29 cellular contexts compared by ENCODE assay signal in the genomic region with DNA sequence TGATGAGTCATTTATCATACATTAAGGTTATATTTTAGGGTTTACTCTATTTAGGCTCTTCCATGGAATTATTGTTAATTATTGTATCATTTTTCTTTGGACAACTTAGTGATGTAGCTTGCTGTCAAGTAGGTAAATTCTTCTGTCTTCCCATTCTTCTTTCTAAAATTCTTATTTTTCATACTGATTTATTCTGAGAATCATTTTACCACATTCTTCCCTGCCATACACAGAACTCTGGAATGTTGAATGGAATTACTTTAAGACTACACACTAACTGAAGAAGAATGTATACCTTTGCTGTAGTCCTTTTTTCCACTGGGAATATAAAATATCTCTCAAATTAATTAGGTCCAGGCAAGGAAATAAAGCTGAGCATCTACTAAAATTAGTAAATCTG. TPM values are rescaled to one million over a fixed set of nuclear protein-coding genes. Genes with fewer than 3 reads are reported as not detected.
A peak's percentile ranks its signal among the peaks of the same experiment; 100 is the strongest.
DNase-seq lines count a peak whose midpoint lies in the region; ATAC-seq, FAIRE-seq and TF ChIP-seq lines count a peak whose summit lies in the region.
"Had no signal": no experiment of that assay in that cellular context is flagged by ENCODE, and none has a peak within 500 bp of the region (broad histone marks: within the 10 kb centered on the region; RNA-seq: fewer than 3 reads in every experiment).

No MANE protein-coding gene starts in this region.

- in situ Hi-C loops in astrocyte of the cerebellum (cut with HindIII; ENCODE audit: low sequenced_read_pairs) = no loop called here

- no peaks in the 10 kb centered on the region for H3K9me1 ChIP-seq in keratinocyte (ENCODE audit: control insufficient read depth, extremely low read depth, insufficient read depth, low read length)

- H3K4me1 ChIP-seq in keratinocyte (ENCODE audit: control insufficient read depth, extremely low read depth, insufficient read depth, low read length) = peaks cover 19% of the 10 kb centered on the region
- H3K4me1 ChIP-seq in effector memory CD4-positive, alpha-beta T cell (ENCODE audit: control insufficient read depth, insufficient read depth, low read length, poor library complexity, severe bottlenecking) = no peaks in the 10 kb centered on the region
- H3K4me1 ChIP-seq: A549, esophagus muscularis mucosa, SJCRH30, stomach, tibial nerve had no signal

- ATAC-seq in Right ventricle myocardium superior (ENCODE audit: poor library complexity) (no peak), left colon (no peak)
- ATAC-seq: A549; activated T-cell treated with anti-CD3 and anti-CD28 coated beads, Interleukin-2, amount 50 U/mL, for 4 hours; T-helper 17 cell had no signal

- intact Hi-C loops in Right ventricle myocardium superior (cut with DNase I) = no loop called here
- intact Hi-C loops in left colon (cut with DNase I, micrococcal nuclease) = no loop called here

- TF ChIP-seq CTCF in AG04449 (IDR thresholded peaks at IDR 0.05; ENCODE audit: insufficient read depth, low read length, missing control alignments) (no peak), astrocyte of the cerebellum (IDR thresholded peaks at IDR 0.05; ENCODE audit: low read depth, low read length, missing control alignments) (no peak), keratinocyte (optimal IDR thresholded peaks at IDR 0.05 in 1 of 3, IDR thresholded peaks at IDR 0.05 in 1 of 3, conservative IDR thresholded peaks at IDR 0.05 in 1 of 3; ENCODE audit: extremely low read depth in 1 of 3, insufficient read depth in 2 of 3, low read length in 3 of 3) (no peak)

- no peak overlapping the region for H2AFZ ChIP-seq in keratinocyte (ENCODE audit: control insufficient read depth, low read length)

- H3K9me3 ChIP-seq in keratinocyte (ENCODE audit: control insufficient read depth, low read depth, low read length) = no peaks in the 10 kb centered on the region
- no peaks in the 10 kb centered on the region for H3K9me3 ChIP-seq in effector memory CD4-positive, alpha-beta T cell (ENCODE audit: control insufficient read depth, low read length)
- H3K9me3 ChIP-seq: A549, SJCRH30 had no signal

- no peaks in the 10 kb centered on the region for H3K27me3 ChIP-seq in keratinocyte (ENCODE audit: control insufficient read depth, extremely low read depth, insufficient read depth, low read length)
- no peaks in the 10 kb centered on the region for H3K27me3 ChIP-seq in effector memory CD4-positive, alpha-beta T cell (replicated peaks; ENCODE audit: control insufficient read depth, insufficient read depth, low read length, poor library complexity, severe bottlenecking)
- H3K27me3 ChIP-seq: esophagus muscularis mucosa, SJCRH30, stomach, tibial nerve had no signal

- POLR2A ChIA-PET in AG04449 (lab: Yijun Ruan, JAX) = interaction anchor here (0.9 kb wide), 1 partner anchor 34 kb away, joined by 4 read pairs; no protein-coding TSS in a partner anchor

- no peak for FAIRE-seq in keratinocyte (lab: Jason Lieb, UNC)
- FAIRE-seq: A549 had no signal

- dilution Hi-C loops in keratinocyte (cut with MboI; ENCODE audit: extremely low pct_ligation_motif_present, low sequenced_read_pairs) = no loop called here

- H3K4me3 ChIP-seq in AG04449 (ENCODE audit: low read depth, low read length) = no peak overlapping the region
- H3K4me3 ChIP-seq in astrocyte of the cerebellum (ENCODE audit: low read depth, low read length) = no peak overlapping the region
- H3K4me3 ChIP-seq in keratinocyte (ENCODE audit: control insufficient read depth in 2 of 3, extremely low read depth in 1 of 3, insufficient read depth in 2 of 3, low read depth in 1 of 3, low read length in 3 of 3) = peak overlapping the region in 1 of 3 experiments; percentile 13
- H3K4me3 ChIP-seq in effector memory CD4-positive, alpha-beta T cell (ENCODE audit: insufficient read depth, low read depth, low read length, poor library complexity, severe bottlenecking) = no peak overlapping the region
- H3K4me3 ChIP-seq: A549, esophagus muscularis mucosa, SJCRH30, stomach, tibial nerve had no signal

- H3K9ac ChIP-seq in keratinocyte (ENCODE audit: control insufficient read depth, extremely low read depth, insufficient read depth, low read length) = no peak overlapping the region
- H3K9ac ChIP-seq: KMS-11 had no signal

- no peaks in the 10 kb centered on the region for H3K36me3 ChIP-seq in keratinocyte (ENCODE audit: control insufficient read depth in 2 of 2, extremely low read depth in 1 of 2, insufficient read depth in 2 of 2, low read length in 2 of 2)
- H3K36me3 ChIP-seq in effector memory CD4-positive, alpha-beta T cell (ENCODE audit: control insufficient read depth, insufficient read depth, low read length) = no peaks in the 10 kb centered on the region
- H3K36me3 ChIP-seq: esophagus muscularis mucosa, SJCRH30, stomach, tibial nerve had no signal

- peak overlapping the region; percentile 25 for H3K4me2 ChIP-seq in keratinocyte (ENCODE audit: control insufficient read depth, extremely low read depth, insufficient read depth, low read depth, low read length)
- H3K4me2 ChIP-seq: A549, KMS-11 had no signal

- H3K27ac ChIP-seq in keratinocyte (ENCODE audit: control insufficient read depth, insufficient read depth, low read length) = no peak overlapping the region
- no peak overlapping the region for H3K27ac ChIP-seq in effector memory CD4-positive, alpha-beta T cell (ENCODE audit: insufficient read depth, low read length, poor library complexity, severe bottlenecking)
- H3K27ac ChIP-seq: A549, esophagus muscularis mucosa, KMS-11, SJCRH30, stomach, tibial nerve had no signal

- H4K20me1 ChIP-seq in keratinocyte (ENCODE audit: control insufficient read depth, extremely low read depth, insufficient read depth, low read length) = no peaks in the 10 kb centered on the region

- DNase-seq in AG04449 (ENCODE audit: low read depth, low spot score) = peak; percentile 16
- peak; percentile 13 for DNase-seq in LHCN-M2 (ENCODE audit: low read depth)
- peak; percentile 12 for DNase-seq in astrocyte of the cerebellum (ENCODE audit: low read depth)
- no peak for DNase-seq in keratinocyte (ENCODE audit: low read depth, low spot score)
- no peak for DNase-seq in ecto neural progenitor cell (ENCODE audit: low spot score)
- no peak for DNase-seq in Right ventricle myocardium superior
- no peak for DNase-seq in left colon
- no peak for DNase-seq in effector memory CD4-positive, alpha-beta T cell
- DNase-seq: activated CD4-positive, alpha-beta T cell treated with anti-CD3 and anti-CD28 coated beads for 4 hours; activated naive CD4-positive, alpha-beta T cell treated with Interleukin-2 at 50 U/mL for 16 hours; activated T-cell treated with anti-CD3 and anti-CD28 coated beads, Interleukin-2, amount 50 U/mL, for 4 hours; C1 segment of cervical spinal cord; cerebellar nuclear complex; effector CD8-positive, alpha-beta T cell; H9; kidney glomerular epithelial cell; mesendoderm; NCI-H1048; NCI-H187 treated with DMSO at 0.1 percent for 48 hours; NCI-H2227 treated with DMSO at 0.1 percent for 48 hours; NCI-H774; SJCRH30; stimulated activated CD4-positive, alpha-beta T cell treated with anti-CD3 and anti-CD28 coated beads, Interleukin-4, amount 100 ng/mL, for 4 hours; stomach; T-helper 17 cell had no signal

- CTCF ChIA-PET in AG04449 (lab: Yijun Ruan, JAX) = interaction anchor here (0.9 kb wide), 1 partner anchor 13 kb away, joined by 3 read pairs; no protein-coding TSS in a partner anchor

- no peaks in the 10 kb centered on the region for H3K79me2 ChIP-seq in keratinocyte (ENCODE audit: control insufficient read depth, insufficient read depth, low read length)

RNA-seq across cellular contexts. Expression of a gene that starts 24.5 kb away (rescaled TPM):
- total RNA-seq in LHCN-M2 (2014; rRNA removed) = 8.9 and 13.8 TPM in 2 replicates
- polyA plus RNA-seq in LHCN-M2 (2012) = 18.0 TPM
- 36.1 to 73.7 TPM (median 41.5 TPM) in 3 replicates for polyA plus RNA-seq in keratinocyte
- polyA plus RNA-seq in keratinocyte (2011; ENCODE audit: low read depth) = 29.0 TPM
- polyA plus RNA-seq in keratinocyte (2011; cell fraction: cytosol; rRNA removed) = 29.0 and 29.6 TPM in 2 replicates
- 217 and 223 TPM in 2 replicates for polyA plus RNA-seq in keratinocyte (2011; cell fraction: nucleus; rRNA removed)
- 51.2 and 86.6 TPM in 2 replicates for polyA plus RNA-seq in keratinocyte (2012; ENCODE audit: low replicate concordance)
- 78.9 to 264 TPM (median 111 TPM) in 3 replicates for polyA minus RNA-seq in keratinocyte
- 71.4 TPM for polyA minus RNA-seq in keratinocyte (2011; cell fraction: cytosol; rRNA and poly(A)+ RNA removed)
- 301 and 398 TPM in 2 replicates for polyA minus RNA-seq in keratinocyte (2011; cell fraction: nucleus; rRNA and poly(A)+ RNA removed)
- total RNA-seq in Right ventricle myocardium superior = 14.2 TPM
- 10 to 100 TPM; 39.9 to 56.9 TPM for total RNA-seq in left colon

Comparison
In these comparisons a context has a peak if more than half of its experiments do, and no peak if none do; other contexts are left out.
1. DNase-seq: peak in AG04449 (single experiment), LHCN-M2 (single experiment) and astrocyte of the cerebellum (single experiment); none in keratinocyte (single experiment), ecto neural progenitor cell (single experiment), Right ventricle myocardium superior (single experiment), left colon (0 of 2) and effector memory CD4-positive, alpha-beta T cell (0 of 3).